17 cellular contexts compared by ENCODE assay signal in the genomic region with DNA sequence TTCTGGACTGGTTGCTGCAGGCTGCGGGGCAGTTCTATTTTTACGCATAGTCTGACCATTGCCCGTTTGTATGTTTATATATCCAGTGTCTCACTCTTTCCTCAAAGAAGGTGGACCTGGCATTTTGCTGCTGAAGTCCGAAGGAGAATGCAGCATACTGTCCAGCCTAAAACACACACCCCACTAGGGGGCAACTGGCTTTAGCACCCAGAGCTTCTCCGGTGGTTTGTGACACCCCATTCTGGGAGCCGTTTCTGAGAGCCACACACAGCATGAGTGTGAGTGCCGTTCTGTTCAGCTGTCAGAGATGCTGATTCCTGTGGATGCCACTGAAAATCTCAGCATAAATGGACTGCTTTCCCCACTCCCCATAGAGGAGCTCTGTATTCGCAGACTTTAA.
"Had no signal": no experiment of that assay in that cellular context is flagged by ENCODE, and none has a peak within 500 bp of the region (broad histone marks: within the 10 kb centered on the region; RNA-seq: fewer than 3 reads in every experiment).

No MANE protein-coding gene starts in this region.

- H3K36me3 ChIP-seq: colonic mucosa, sigmoid colon, stomach, upper lobe of left lung had no signal

- H3K27me3 ChIP-seq: colonic mucosa, sigmoid colon, stomach, upper lobe of left lung had no signal

- H3K9me3 ChIP-seq: colonic mucosa had no signal

- FAIRE-seq: endometrium had no signal

- H3K27ac ChIP-seq: colonic mucosa, sigmoid colon, stomach, upper lobe of left lung had no signal

- H3K4me3 ChIP-seq: colonic mucosa, sigmoid colon, stomach, upper lobe of left lung had no signal

- ATAC-seq: activated CD8-positive, alpha-beta memory T cell treated with anti-CD3 and anti-CD28 coated beads, Interleukin-2, amount 10 ng/mL, durations not matched to agents 7 days and 5 days; left ventricle myocardium superior; stimulated activated effector memory CD8-positive, alpha-beta T cell treated with anti-CD3 and anti-CD28 coated beads, Interleukin-12 subunit alpha, Interleukin-12 subunit beta, amount 100 ng/mL, for 72 hours had no signal

- H3K4me1 ChIP-seq: colonic mucosa, sigmoid colon, stomach, upper lobe of left lung had no signal

- DNase-seq: activated CD4-positive, alpha-beta memory T cell treated with anti-CD3 and anti-CD28 coated beads, Interleukin-2, amount 10 ng/mL, durations not matched to agents 7 days and 5 days; activated CD4-positive, alpha-beta T cell treated with anti-CD3 and anti-CD28 coated beads for 48 hours; activated CD4-positive, CD25-positive, alpha-beta regulatory T cell; activated CD8-positive, alpha-beta memory T cell treated with anti-CD3 and anti-CD28 coated beads, Interleukin-2, amount 10 ng/mL, durations not matched to agents 7 days and 5 days; caudate nucleus; colonic mucosa; erythroblast; immature natural killer cell; left ventricle myocardium superior; nephron progenitor cell; nucleus accumbens; sigmoid colon; stimulated activated CD4-positive, alpha-beta T cell treated with anti-CD3 and anti-CD28 coated beads, Interleukin-4, amount 100 ng/mL, for 24 hours; stomach; upper lobe of left lung had no signal
